ENCODE assay signal across 8 cellular contexts in the genomic region with DNA sequence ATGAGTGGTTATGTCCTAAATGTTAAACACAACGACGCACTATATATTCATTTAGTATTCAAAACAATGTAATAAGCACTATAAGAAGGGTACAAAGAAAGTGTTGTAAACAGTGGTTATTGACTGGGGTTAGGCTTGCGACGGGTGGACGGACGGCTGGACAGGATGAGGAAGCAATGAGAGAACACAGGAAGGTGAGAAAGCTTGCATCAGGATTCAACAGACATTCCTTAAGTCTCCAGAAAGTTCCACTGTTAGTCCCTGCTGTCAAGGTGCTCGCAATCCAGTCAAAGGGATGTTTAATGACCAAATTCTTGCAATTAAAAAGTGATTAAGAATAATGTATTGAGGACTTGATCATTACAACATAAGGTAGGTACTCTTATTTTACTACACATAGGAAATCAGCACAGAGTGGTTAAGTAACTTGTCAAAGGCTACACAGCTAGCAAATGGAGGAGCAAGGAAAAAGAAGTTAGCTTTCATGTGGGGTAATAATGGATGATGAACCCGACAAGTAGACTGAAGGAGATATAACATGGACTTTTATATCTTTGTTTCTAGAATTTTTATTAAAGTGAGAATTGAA. TPM values are rescaled to one million over a fixed set of nuclear protein-coding genes. Genes with fewer than 3 reads are reported as not detected.
DNase-seq lines count a peak whose midpoint lies in the region; ATAC-seq and TF ChIP-seq lines count a peak whose summit lies in the region.

No MANE protein-coding gene starts in this region.

- peak; percentile 53 for DNase-seq in HT1080 (ENCODE audit: low read depth)
- no peak for DNase-seq in activated B cell treated with CpG ODN at 0.5 μM for 24 hours
- no peak for DNase-seq in heart left ventricle
- DNase-seq in sigmoid colon = no peak
- DNase-seq in SHP77 treated with DMSO at 0.1 percent for 48 hours (lab: John Stamatoyannopoulos, UW) = no peak
- DNase-seq in foreskin melanocyte = no peak
- DNase-seq in iPS-NIHi11 (ENCODE audit: low spot score) = no peak

- TF ChIP-seq EP300 in sigmoid colon (IDR thresholded peaks at IDR 0.05) = no peak

- H3K9me3 ChIP-seq in heart left ventricle (no peaks in the 10 kb centered on the region), sigmoid colon (no peaks in the 10 kb centered on the region)

- H3K27me3 Mint-ChIP-seq in activated B cell treated with CpG ODN at 0.5 μM for 24 hours = no peaks in the 10 kb centered on the region

- TF ChIP-seq CTCF in activated B cell treated with CpG ODN at 0.5 μM for 24 hours (IDR thresholded peaks at IDR 0.05) = no peak
- no peak for TF ChIP-seq CTCF in heart left ventricle (IDR thresholded peaks at IDR 0.05)
- TF ChIP-seq CTCF in sigmoid colon (IDR thresholded peaks at IDR 0.05) = no peak

- peak overlapping the region; percentile 98 for H3K27ac Mint-ChIP-seq in activated B cell treated with CpG ODN at 0.5 μM for 24 hours

- H3K4me3 ChIP-seq in heart left ventricle = peak overlapping the region; percentile 75 to 95 (median 90)
- H3K4me3 ChIP-seq in sigmoid colon = peak overlapping the region; percentile 74 to 93 (median 84)

- H3K27ac ChIP-seq in heart left ventricle = peak overlapping the region; percentile 84 to 95 (median 92)
- H3K27ac ChIP-seq in sigmoid colon = peak overlapping the region; percentile 86 to 96 (median 90)

- peaks cover 0 to 31% (median 15%) of the 10 kb centered on the region in 12 donors for H3K4me1 ChIP-seq in heart left ventricle
- peaks cover 0 to 24% (median 15%) of the 10 kb centered on the region in 4 donors for H3K4me1 ChIP-seq in sigmoid colon

- peaks cover 0 to 6% (median 0%) of the 10 kb centered on the region in 9 donors for H3K36me3 ChIP-seq in heart left ventricle
- no peaks in the 10 kb centered on the region for H3K36me3 ChIP-seq in sigmoid colon

- intact Hi-C loops in activated B cell treated with CpG ODN at 0.5 μM for 24 hours (cut with micrococcal nuclease) (loop anchor here (1.0 to 10.0 kb wide), 8 partner anchors 12 to 1891 kb away; a partner anchor contains a TSS), heart left ventricle (cut with DNase I) (loop anchor here in 3 of 10 donors (5.0 to 10.0 kb wide), 4 partner anchors 521 to 661 kb away; a partner anchor contains a TSS), sigmoid colon (cut with DNase I) (loop anchor here (10.0 kb wide), 2 partner anchors 131 to 531 kb away; a partner anchor contains a TSS)

- ATAC-seq in GM18861 (IDR thresholded peaks at IDR 0.05; ENCODE audit: unreplicated experiment) = peak; percentile 3
- ATAC-seq in activated B cell treated with CpG ODN at 0.5 μM for 24 hours (ENCODE audit: low read depth) = no peak
- peak in 1 of 4 donors; percentile 9 for ATAC-seq in heart left ventricle

- peak overlapping the region; percentile 96 for H3K4me3 Mint-ChIP-seq in activated B cell treated with CpG ODN at 0.5 μM for 24 hours

- peaks cover 30% of the 10 kb centered on the region for H3K4me1 Mint-ChIP-seq in activated B cell treated with CpG ODN at 0.5 μM for 24 hours

- H3K9me3 Mint-ChIP-seq in activated B cell treated with CpG ODN at 0.5 μM for 24 hours = no peaks in the 10 kb centered on the region

- whole genome bisulfite sequencing in heart left ventricle, 4 donors = 28 to 42% (median 37%) methylated on average over 8 of the region's 8 CpGs
- WGBS in sigmoid colon, 2 donors = 16 to 21% methylated on average over 8 of the region's 8 CpGs

- peaks cover 18% of the 10 kb centered on the region for H3K36me3 Mint-ChIP-seq in activated B cell treated with CpG ODN at 0.5 μM for 24 hours (ENCODE audit: low read depth)

- POLR2A ChIA-PET in activated B cell treated with CpG ODN at 0.5 μM for 24 hours (lab: Charles Lee) = interaction anchor here (0.6 to 2.3 kb wide), 8 partner anchors 8 to 620 kb away, joined by 3 to 15 read pairs (median 4); a partner anchor contains a TSS

- H3K27me3 ChIP-seq in heart left ventricle (no peaks in the 10 kb centered on the region), sigmoid colon (no peaks in the 10 kb centered on the region)

- CTCF ChIA-PET in activated B cell treated with CpG ODN at 0.5 μM for 24 hours (lab: Charles Lee) = interaction anchor here (1.9 kb wide), 1 partner anchor 12 kb away, joined by 6 read pairs; no protein-coding TSS in a partner anchor

- TF ChIP-seq POLR2A in heart left ventricle (IDR thresholded peaks at IDR 0.05) (no peak), sigmoid colon (IDR thresholded peaks at IDR 0.05) (no peak)

RNA-seq across cellular contexts. Expression of a gene that starts 1.0 kb away (rescaled TPM):
- 67.0 TPM in 2 replicates for total RNA-seq in HT1080 (2014; rRNA removed; shearing (Covaris generic))
- 44.7 and 52.6 TPM in 2 replicates for polyA plus RNA-seq in HT1080 (2015; cell fraction: cytosol; rRNA removed)
- polyA plus RNA-seq in HT1080 (2015; cell fraction: nucleus; rRNA removed) = 56.7 and 62.4 TPM in 2 replicates
- total RNA-seq in activated B cell treated with CpG ODN at 0.5 μM for 24 hours = 55.4 and 61.5 TPM in 2 replicates
- total RNA-seq in heart left ventricle = 10 to 100 TPM; 18.6 to 24.6 (median 21.5) TPM
- polyA plus RNA-seq in heart left ventricle = 10 to 100 TPM; 26.8 to 35.8 TPM
- total RNA-seq in sigmoid colon = 10 to 100 TPM; 35.5 to 40.8 (median 40.1) TPM
- polyA plus RNA-seq in sigmoid colon = 10 to 100 TPM; 11.4 to 21.8 (median 14.3) TPM

RNA-seq across cellular contexts. Expression of a gene that starts 55.4 kb away (rescaled TPM):
- total RNA-seq in HT1080 (2014; rRNA removed; shearing (Covaris generic)) = 2.4 and 2.7 TPM in 2 replicates
- polyA plus RNA-seq in HT1080 (2015; cell fraction: cytosol; rRNA removed) = 0.36 and 0.99 TPM in 2 replicates
- 0.14 and 0.47 TPM in 2 replicates for polyA plus RNA-seq in HT1080 (2015; cell fraction: nucleus; rRNA removed)
- total RNA-seq in activated B cell treated with CpG ODN at 0.5 μM for 24 hours = not detected in 2 replicates
- 10 to 100 TPM in 1 of 9 donors, 1 to 10 TPM in 8; 1.5 to 13.9 (median 2.4) TPM for total RNA-seq in heart left ventricle
- polyA plus RNA-seq in heart left ventricle = 10 to 100 TPM in 1 of 2 donors, 1 to 10 TPM in 1; 2.8 to 13.8 TPM
- total RNA-seq in sigmoid colon = not detected
- polyA plus RNA-seq in sigmoid colon = not detected
